Comparison of ENCODE assay signal across 23 cellular contexts in genomic region chr3:170643831-170644230, GRCh38. TPM values are rescaled to one million over a fixed set of nuclear protein-coding genes. Genes with fewer than 3 reads are reported as not detected.
"Had no signal": no experiment of that assay in that cellular context is flagged by ENCODE, and none has a peak within 500 bp of the region (broad histone marks: within the 10 kb centered on the region; RNA-seq: fewer than 3 reads in every experiment).

No MANE protein-coding gene starts in this region.

- H3K4me1 ChIP-seq: lower lobe of right lung, parathyroid adenoma, spleen had no signal

- H3K4me3 Mint-ChIP-seq: activated CD4-positive, alpha-beta T cell treated with anti-CD3 and anti-CD28 coated beads, Interleukin-2, amount 10 ng/mL, durations not matched to agents 24 days and 14 days; activated CD8-positive, alpha-beta T cell treated with anti-CD3 and anti-CD28 coated beads for 36 hours; activated naive CD4-positive, alpha-beta T cell treated with anti-CD3 and anti-CD28 coated beads, Interleukin-2, amount 10 ng/mL, durations not matched to agents 7 days and 5 days; activated naive CD8-positive, alpha-beta T cell treated with anti-CD3 and anti-CD28 coated beads, Interleukin-2, amount 50 U/mL, for 24 hours; naive thymus-derived CD8-positive, alpha-beta T cell; stimulated activated memory B cell treated with anti-CD40 and anti-IgM and Interleukin-4, amounts not matched to agents 10 μg/mL and 1 μg/mL and 100 μg/mL, for 72 hours; T-cell had no signal

- DNase-seq: activated CD4-positive, alpha-beta T cell treated with anti-CD3 and anti-CD28 coated beads, Interleukin-2, amount 10 ng/mL, durations not matched to agents 24 days and 14 days; activated CD4-positive, CD25-positive, alpha-beta regulatory T cell; activated CD8-positive, alpha-beta T cell treated with anti-CD3 and anti-CD28 coated beads for 36 hours; activated naive CD4-positive, alpha-beta T cell treated with anti-CD3 and anti-CD28 coated beads, Interleukin-2, amount 10 ng/mL, durations not matched to agents 7 days and 5 days; activated naive CD8-positive, alpha-beta T cell treated with anti-CD3 and anti-CD28 coated beads, Interleukin-2, amount 50 U/mL, for 24 hours; activated T-cell treated with anti-CD3 and anti-CD28 coated beads, Interleukin-2, amount 50 U/mL, for 1 hour; aorta; brain microvascular endothelial cell; cortex of kidney; effector CD4-positive, alpha-beta T cell; lower lobe of right lung; naive thymus-derived CD8-positive, alpha-beta T cell; spleen; stimulated activated CD4-positive, alpha-beta T cell treated with anti-CD3 and anti-CD28 coated beads, Interleukin-4, amount 100 ng/mL, for 4 hours; T-cell had no signal

- H3K79me2 ChIP-seq: parathyroid adenoma had no signal

- H3K9me3 Mint-ChIP-seq: activated CD8-positive, alpha-beta T cell treated with anti-CD3 and anti-CD28 coated beads for 36 hours; activated naive CD4-positive, alpha-beta T cell treated with anti-CD3 and anti-CD28 coated beads, Interleukin-2, amount 10 ng/mL, durations not matched to agents 7 days and 5 days; activated naive CD8-positive, alpha-beta T cell treated with anti-CD3 and anti-CD28 coated beads, Interleukin-2, amount 50 U/mL, for 24 hours; T-cell had no signal

- H3K9me3 ChIP-seq: gastrocnemius medialis, heart left ventricle, lower lobe of right lung, neutrophil had no signal

- H3K36me3 Mint-ChIP-seq: activated naive CD4-positive, alpha-beta T cell treated with anti-CD3 and anti-CD28 coated beads, Interleukin-2, amount 10 ng/mL, durations not matched to agents 7 days and 5 days; naive thymus-derived CD8-positive, alpha-beta T cell; stimulated activated memory B cell treated with anti-CD40 and anti-IgM and Interleukin-4, amounts not matched to agents 10 μg/mL and 1 μg/mL and 100 μg/mL, for 72 hours; T-cell had no signal

- H3K27ac Mint-ChIP-seq: activated CD4-positive, alpha-beta T cell treated with anti-CD3 and anti-CD28 coated beads, Interleukin-2, amount 10 ng/mL, durations not matched to agents 24 days and 14 days; activated CD8-positive, alpha-beta T cell treated with anti-CD3 and anti-CD28 coated beads for 36 hours; activated naive CD4-positive, alpha-beta T cell treated with anti-CD3 and anti-CD28 coated beads, Interleukin-2, amount 10 ng/mL, durations not matched to agents 7 days and 5 days; activated naive CD8-positive, alpha-beta T cell treated with anti-CD3 and anti-CD28 coated beads, Interleukin-2, amount 50 U/mL, for 24 hours; naive thymus-derived CD8-positive, alpha-beta T cell; stimulated activated memory B cell treated with anti-CD40 and anti-IgM and Interleukin-4, amounts not matched to agents 10 μg/mL and 1 μg/mL and 100 μg/mL, for 72 hours; T-cell had no signal

- H3K27me3 ChIP-seq: brain microvascular endothelial cell, gastrocnemius medialis, heart left ventricle, neutrophil had no signal

- ATAC-seq: activated CD8-positive, alpha-beta T cell treated with anti-CD3 and anti-CD28 coated beads for 36 hours; activated naive CD8-positive, alpha-beta T cell treated with anti-CD3 and anti-CD28 coated beads, Interleukin-2, amount 50 U/mL, for 24 hours; naive thymus-derived CD8-positive, alpha-beta T cell; stimulated activated memory B cell treated with anti-CD40 and anti-IgM and Interleukin-4, amounts not matched to agents 10 μg/mL and 1 μg/mL and 100 μg/mL, for 72 hours; T-cell had no signal

- H3K4me1 Mint-ChIP-seq: activated CD4-positive, alpha-beta T cell treated with anti-CD3 and anti-CD28 coated beads, Interleukin-2, amount 10 ng/mL, durations not matched to agents 24 days and 14 days; activated naive CD4-positive, alpha-beta T cell treated with anti-CD3 and anti-CD28 coated beads, Interleukin-2, amount 10 ng/mL, durations not matched to agents 7 days and 5 days; activated naive CD8-positive, alpha-beta T cell treated with anti-CD3 and anti-CD28 coated beads, Interleukin-2, amount 50 U/mL, for 24 hours; naive thymus-derived CD8-positive, alpha-beta T cell; stimulated activated memory B cell treated with anti-CD40 and anti-IgM and Interleukin-4, amounts not matched to agents 10 μg/mL and 1 μg/mL and 100 μg/mL, for 72 hours; T-cell had no signal

- H3K27me3 Mint-ChIP-seq: activated naive CD4-positive, alpha-beta T cell treated with anti-CD3 and anti-CD28 coated beads, Interleukin-2, amount 10 ng/mL, durations not matched to agents 7 days and 5 days had no signal

- H3K9ac ChIP-seq: parathyroid adenoma had no signal

- H3K27ac ChIP-seq: brain microvascular endothelial cell, lower lobe of right lung, neutrophil, parathyroid adenoma, spleen had no signal

- H3K36me3 ChIP-seq: brain microvascular endothelial cell, gastrocnemius medialis, heart left ventricle, lower lobe of right lung, neutrophil, spleen had no signal

- H3K4me3 ChIP-seq: gastrocnemius medialis, heart left ventricle, lower lobe of right lung, spleen had no signal

- H2AFZ ChIP-seq: parathyroid adenoma had no signal

RNA-seq across cellular contexts. Expression of gene SLC7A14, which starts 58.0 kb away (rescaled TPM):
- total RNA-seq: activated CD4-positive, alpha-beta T cell treated with anti-CD3 and anti-CD28 coated beads, Interleukin-2, amount 10 ng/mL, durations not matched to agents 24 days and 14 days; activated CD8-positive, alpha-beta T cell treated with anti-CD3 and anti-CD28 coated beads for 36 hours; aorta; kidney epithelial cell; mesenteric fat pad; naive thymus-derived CD8-positive, alpha-beta T cell; spleen; T-cell had no signal
- polyA plus RNA-seq: aorta; esophagus; heart left ventricle; naive thymus-derived CD8-positive, alpha-beta T cell had no signal
